Comparison of ENCODE assay signal across 35 cellular contexts in the genomic region with DNA sequence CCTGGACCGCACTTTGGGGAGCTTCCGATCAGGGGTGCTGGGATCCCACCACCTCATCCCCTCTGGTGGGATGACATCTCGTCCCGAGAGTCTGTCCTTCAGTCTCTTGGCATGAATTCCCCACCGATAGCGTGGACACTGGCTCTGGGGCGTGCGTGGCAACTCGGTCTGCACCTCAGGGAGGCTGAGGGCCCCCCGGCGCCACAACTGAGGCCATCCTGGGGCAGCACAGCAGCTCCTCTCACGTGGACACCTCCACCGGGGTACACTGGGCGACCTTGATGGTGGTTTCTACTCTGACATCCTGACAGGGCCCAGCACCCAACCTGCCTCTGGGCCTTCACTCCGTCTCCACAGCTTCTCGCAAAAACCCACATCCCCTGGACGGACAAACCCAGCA. TPM values are rescaled to one million over a fixed set of nuclear protein-coding genes. Genes with fewer than 3 reads are reported as not detected.
"Had no signal": no experiment of that assay in that cellular context is flagged by ENCODE, and none has a peak within 500 bp of the region (broad histone marks: within the 10 kb centered on the region; RNA-seq: fewer than 3 reads in every experiment).

No MANE protein-coding gene starts in this region.

- H3K9ac ChIP-seq: neural progenitor cell, parathyroid adenoma had no signal

- DNase-seq: naive thymus-derived CD4-positive, alpha-beta T cell; natural killer cell; occipital lobe; ovary; posterior cingulate gyrus; psoas muscle; spleen; stimulated activated CD4-positive, alpha-beta T cell treated with anti-CD3 and anti-CD28 coated beads, Interleukin-12 subunit alpha, Interleukin-12 subunit beta, amount 100 ng/mL, for 4 hours; stimulated activated CD4-positive, alpha-beta T cell treated with anti-CD3 and anti-CD28 coated beads, Interleukin-1b, Interleukin-23, amount 100 ng/mL, for 48 hours; stimulated activated CD4-positive, alpha-beta T cell treated with anti-CD3 and anti-CD28 coated beads, Interleukin-4, amount 100 ng/mL, for 1 hour; stimulated activated CD4-positive, alpha-beta T cell treated with anti-CD3 and anti-CD28 coated beads, Interleukin-4, amount 100 ng/mL, for 4 hours; stimulated activated CD8-positive, alpha-beta memory T cell treated with anti-CD3 and anti-CD28 coated beads, Interleukin-4, amount 100 ng/mL, for 48 hours; stimulated activated naive CD4-positive, alpha-beta T cell treated with Interleukin-2 at 50 U/mL for 16 hours; stomach; thyroid gland; trophoblast cell had no signal

- H2AFZ ChIP-seq: neural progenitor cell, parathyroid adenoma had no signal

- H3K4me3 ChIP-seq: neural progenitor cell, ovary, psoas muscle, skin epidermis, smooth muscle cell, spleen, stomach, thoracic aorta, thyroid gland, tibial nerve, upper lobe of left lung, vagina had no signal

- H3K27ac Mint-ChIP-seq: natural killer cell; nephron; neural progenitor cell; progenitor cell of endocrine pancreas; stimulated activated memory B cell treated with anti-CD40 and anti-IgM and Interleukin-4, amounts not matched to agents 10 μg/mL and 1 μg/mL and 100 μg/mL, for 72 hours; stimulated activated naive CD8-positive, alpha-beta T cell treated with anti-CD3 and anti-CD28 coated beads, Interleukin-15, Interleukin-2, amounts not matched to agents 100 ng/mL and 50 ng/mL, for 24 hours had no signal

- H3K36me3 Mint-ChIP-seq: natural killer cell had no signal

- FAIRE-seq: urothelium cell line had no signal

- H3K27me3 Mint-ChIP-seq: naive thymus-derived CD4-positive, alpha-beta T cell; progenitor cell of endocrine pancreas; stimulated activated memory B cell treated with anti-CD40 and anti-IgM and Interleukin-4, amounts not matched to agents 10 μg/mL and 1 μg/mL and 100 μg/mL, for 72 hours; stimulated activated naive CD8-positive, alpha-beta T cell treated with anti-CD3 and anti-CD28 coated beads, Interleukin-15, Interleukin-2, amounts not matched to agents 100 ng/mL and 50 ng/mL, for 24 hours had no signal

- H3K27me3 ChIP-seq: neural progenitor cell, ovary, spleen, stomach, thyroid gland, tibial nerve, upper lobe of left lung, vagina had no signal

- H3K36me3 ChIP-seq: neural progenitor cell, ovary had no signal

- H3K4me1 Mint-ChIP-seq: naive thymus-derived CD4-positive, alpha-beta T cell; nephron; neural progenitor cell; stimulated activated memory B cell treated with anti-CD40 and anti-IgM and Interleukin-4, amounts not matched to agents 10 μg/mL and 1 μg/mL and 100 μg/mL, for 72 hours had no signal

- H3K79me2 ChIP-seq: parathyroid adenoma had no signal

- H3K4me1 ChIP-seq: neural progenitor cell, parathyroid adenoma, psoas muscle, spleen, thyroid gland, tibial nerve, upper lobe of left lung, vagina had no signal

- H3K4me3 Mint-ChIP-seq: naive thymus-derived CD4-positive, alpha-beta T cell; natural killer cell; nephron; neural progenitor cell; stimulated activated memory B cell treated with anti-CD40 and anti-IgM and Interleukin-4, amounts not matched to agents 10 μg/mL and 1 μg/mL and 100 μg/mL, for 72 hours; stimulated activated naive CD8-positive, alpha-beta T cell treated with anti-CD3 and anti-CD28 coated beads, Interleukin-15, Interleukin-2, amounts not matched to agents 100 ng/mL and 50 ng/mL, for 24 hours had no signal

- H3K9me3 Mint-ChIP-seq: naive thymus-derived CD4-positive, alpha-beta T cell; natural killer cell; nephron; stimulated activated memory B cell treated with anti-CD40 and anti-IgM and Interleukin-4, amounts not matched to agents 10 μg/mL and 1 μg/mL and 100 μg/mL, for 72 hours; stimulated activated naive CD8-positive, alpha-beta T cell treated with anti-CD3 and anti-CD28 coated beads, Interleukin-15, Interleukin-2, amounts not matched to agents 100 ng/mL and 50 ng/mL, for 24 hours had no signal

- H3K27ac ChIP-seq: neural progenitor cell, ovary, parathyroid adenoma, psoas muscle, skin epidermis, spleen, stomach, thoracic aorta, thyroid gland, tibial nerve, upper lobe of left lung, vagina had no signal

- ATAC-seq: naive thymus-derived CD4-positive, alpha-beta T cell; natural killer cell; psoas muscle; right cardiac atrium; sciatic nerve; stimulated activated memory B cell treated with anti-CD40 and anti-IgM and Interleukin-4, amounts not matched to agents 10 μg/mL and 1 μg/mL and 100 μg/mL, for 72 hours had no signal

- H3K4me2 ChIP-seq: neural progenitor cell, smooth muscle cell had no signal

- H3K9me3 ChIP-seq: ovary, psoas muscle, spleen, stomach, thoracic aorta, thyroid gland, tibial nerve, upper lobe of left lung, vagina had no signal

RNA-seq across cellular contexts. Expression of a gene that starts 8.6 kb away (rescaled TPM):
- total RNA-seq: natural killer cell, osteoblast, renal cortical epithelial cell, ureter, vagina had no signal
- polyA plus RNA-seq: naive thymus-derived CD4-positive, alpha-beta T cell had no signal

RNA-seq across cellular contexts. Expression of a gene that starts 11.1 kb away (rescaled TPM):
- total RNA-seq: osteoblast, renal cortical epithelial cell, spleen, subcutaneous adipose tissue, thoracic aorta, thyroid gland, tibial nerve, ureter, vagina had no signal
- polyA plus RNA-seq: naive thymus-derived CD4-positive, alpha-beta T cell had no signal

RNA-seq across cellular contexts. Expression of a gene that starts 15.8 kb away (rescaled TPM):
- polyA plus RNA-seq: naive thymus-derived CD4-positive, alpha-beta T cell had no signal
